In the genomic region with DNA sequence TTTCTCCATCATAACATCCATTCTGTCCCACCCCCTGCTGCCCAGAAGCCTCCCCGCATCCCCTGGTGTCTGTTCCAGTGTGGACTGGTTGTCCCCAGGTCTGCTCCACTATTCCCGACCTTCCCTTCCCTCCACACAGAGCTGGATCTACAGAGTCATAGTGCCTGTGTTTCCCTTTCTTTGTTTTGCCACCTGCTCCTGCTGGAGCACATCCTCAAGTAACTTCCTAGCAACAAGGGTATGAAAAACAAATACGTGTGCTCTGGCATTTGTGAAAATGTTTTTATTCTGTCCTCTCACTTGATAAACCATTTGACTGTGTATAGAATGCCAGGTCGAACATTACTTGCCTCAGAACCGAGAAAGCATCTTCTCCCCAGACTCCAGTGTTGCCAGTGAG, we compare ENCODE assay signal across 12 cellular contexts. TPM values are rescaled to one million over a fixed set of nuclear protein-coding genes. Genes with fewer than 3 reads are reported as not detected.
DNase-seq lines count a peak whose midpoint lies in the region; ATAC-seq and TF ChIP-seq lines count a peak whose summit lies in the region.
"Had no signal": no experiment of that assay in that cellular context is flagged by ENCODE, and none has a peak within 500 bp of the region (broad histone marks: within the 10 kb centered on the region; RNA-seq: fewer than 3 reads in every experiment).

No MANE protein-coding gene starts in this region.

- DNase-seq in Right ventricle myocardium inferior (ENCODE audit: missing footprints) (peak; percentile 11), cardiac septum (ENCODE audit: low spot score) (no peak), NCI-H2029 treated with DMSO at 0.1 percent for 48 hours (lab: John Stamatoyannopoulos, UW) (peak; percentile 31), progenitor cell of endocrine pancreas (ENCODE audit: low spot score, unreplicated experiment) (no peak), midbrain (lab: John Stamatoyannopoulos, UW) (no peak)
- DNase-seq in effector CD4-positive, alpha-beta T cell, result no peak
- DNase-seq: Caco-2; CD4-positive, CD25-positive, alpha-beta regulatory T cell; CD8-positive, alpha-beta T cell; DMS153; DND-41; GOT3 had no signal

- H3K27ac Mint-ChIP-seq in progenitor cell of endocrine pancreas, result peak overlapping the region; percentile 60
- H3K27ac Mint-ChIP-seq: CD4-positive, CD25-positive, alpha-beta regulatory T cell; CD8-positive, alpha-beta T cell had no signal

- intact Hi-C loops in Right ventricle myocardium inferior (cut with DNase I), result no loop called here
- intact Hi-C loops in cardiac septum (cut with DNase I), result no loop called here

- peaks cover 24% of the 10 kb centered on the region for H3K27me3 Mint-ChIP-seq in progenitor cell of endocrine pancreas
- H3K27me3 Mint-ChIP-seq: CD4-positive, CD25-positive, alpha-beta regulatory T cell had no signal

- H3K4me1 Mint-ChIP-seq in progenitor cell of endocrine pancreas (ENCODE audit: low read depth), result no peaks in the 10 kb centered on the region
- H3K4me1 Mint-ChIP-seq: CD4-positive, CD25-positive, alpha-beta regulatory T cell had no signal

- no peaks in the 10 kb centered on the region for H3K36me3 Mint-ChIP-seq in progenitor cell of endocrine pancreas (ENCODE audit: insufficient read depth)
- H3K36me3 Mint-ChIP-seq: CD4-positive, CD25-positive, alpha-beta regulatory T cell; CD8-positive, alpha-beta T cell had no signal

- no peak overlapping the region for H3K4me3 Mint-ChIP-seq in progenitor cell of endocrine pancreas (ENCODE audit: low read depth)
- H3K4me3 Mint-ChIP-seq: CD4-positive, CD25-positive, alpha-beta regulatory T cell; CD8-positive, alpha-beta T cell had no signal

- no peak for TF ChIP-seq CTCF in progenitor cell of endocrine pancreas (IDR thresholded peaks at IDR 0.05; ENCODE audit: unreplicated experiment)

- peaks cover 4% of the 10 kb centered on the region for H3K9me3 Mint-ChIP-seq in progenitor cell of endocrine pancreas (ENCODE audit: low read depth)
- H3K9me3 Mint-ChIP-seq: CD8-positive, alpha-beta T cell had no signal

- no peak for ATAC-seq in Right ventricle myocardium inferior
- ATAC-seq: CD8-positive, alpha-beta T cell had no signal

RNA-seq across cellular contexts. Expression of a gene that starts 29.9 kb away (rescaled TPM):
- total RNA-seq in Right ventricle myocardium inferior (6.9 TPM), cardiac septum (5.4 TPM), progenitor cell of endocrine pancreas (2.9 and 3.0 TPM in 2 replicates)
- total RNA-seq: CD4-positive, CD25-positive, alpha-beta regulatory T cell; CD8-positive, alpha-beta T cell had no signal

Comparison
In these comparisons a context has a peak if more than half of its experiments do, and no peak if none do; other contexts are left out.
1. DNase-seq: peak in Right ventricle myocardium inferior (single experiment) and NCI-H2029 treated with DMSO at 0.1 percent for 48 hours (single experiment); none in cardiac septum (single experiment), progenitor cell of endocrine pancreas (single experiment), effector CD4-positive, alpha-beta T cell (single experiment) and midbrain (single experiment).